ENCODE assay signal across 15 cellular contexts in the genomic region with DNA sequence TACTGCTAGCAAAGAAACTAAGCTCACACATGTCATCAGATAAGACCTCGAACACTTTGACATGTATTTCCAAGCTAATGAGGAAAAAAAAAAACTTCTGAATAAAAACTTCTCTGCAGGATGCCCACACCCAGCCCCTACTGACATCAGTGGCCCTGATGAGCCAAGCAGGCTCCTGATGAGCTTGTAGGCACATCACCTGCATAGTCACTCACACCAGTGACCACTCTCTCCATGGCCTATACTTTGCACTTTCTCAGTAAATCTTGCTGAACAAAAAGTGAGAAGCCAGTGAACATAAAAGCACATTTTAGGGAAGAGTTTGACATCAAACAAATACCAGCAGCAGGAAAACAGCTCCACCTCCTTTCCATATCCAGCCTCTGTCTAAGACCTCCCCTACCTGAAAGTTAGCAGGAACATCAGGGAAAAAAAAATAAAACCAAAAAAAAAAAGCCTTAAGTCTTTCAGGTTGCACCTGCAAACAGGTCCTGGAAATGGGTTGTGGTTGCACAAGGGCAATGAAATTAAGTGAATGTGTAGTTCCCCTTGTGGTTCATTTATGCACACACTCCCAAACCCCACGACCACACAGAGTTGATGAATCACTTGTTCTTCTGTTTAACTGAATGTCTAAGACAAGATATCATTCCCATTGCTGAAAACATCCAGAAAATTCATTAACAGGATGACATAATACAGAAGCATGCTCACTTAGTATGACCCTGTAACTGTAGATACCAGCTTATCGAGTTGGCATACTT.
A peak's percentile ranks its signal among the peaks of the same experiment; 100 is the strongest.
DNase-seq lines count a peak whose midpoint lies in the region; ATAC-seq and TF ChIP-seq lines count a peak whose summit lies in the region.
"Had no signal": no experiment of that assay in that cellular context is flagged by ENCODE, and none has a peak within 500 bp of the region (broad histone marks: within the 10 kb centered on the region; RNA-seq: fewer than 3 reads in every experiment).

No MANE protein-coding gene starts in this region.

- peaks cover 5% of the 10 kb centered on the region for H3K27me3 Mint-ChIP-seq in activated CD8-positive, alpha-beta T cell treated with anti-CD3 and anti-CD28 coated beads for 36 hours
- H3K27me3 Mint-ChIP-seq in activated T-cell treated with anti-CD3 and anti-CD28 coated beads, Interleukin-2, amount 50 U/mL, for 24 hours = peaks cover 5% of the 10 kb centered on the region

- peaks cover 5% of the 10 kb centered on the region for H3K4me1 Mint-ChIP-seq in activated CD8-positive, alpha-beta T cell treated with anti-CD3 and anti-CD28 coated beads for 36 hours (ENCODE audit: low read depth)
- no peaks in the 10 kb centered on the region for H3K4me1 Mint-ChIP-seq in activated T-cell treated with anti-CD3 and anti-CD28 coated beads, Interleukin-2, amount 50 U/mL, for 24 hours (ENCODE audit: low read depth)
- H3K4me1 Mint-ChIP-seq: natural killer cell had no signal

- intact Hi-C loops in activated CD8-positive, alpha-beta T cell treated with anti-CD3 and anti-CD28 coated beads for 36 hours (cut with micrococcal nuclease) = no loop called here

- CTCF ChIA-PET in activated CD8-positive, alpha-beta T cell treated with anti-CD3 and anti-CD28 coated beads for 36 hours (lab: Charles Lee) = interaction anchor here (0.8 to 1.3 kb wide), 4 partner anchors 13 to 72 kb away, joined by 3 read pairs; no protein-coding TSS in a partner anchor

- H3K9me3 Mint-ChIP-seq in activated CD8-positive, alpha-beta T cell treated with anti-CD3 and anti-CD28 coated beads for 36 hours = no peaks in the 10 kb centered on the region
- no peaks in the 10 kb centered on the region for H3K9me3 Mint-ChIP-seq in activated T-cell treated with anti-CD3 and anti-CD28 coated beads, Interleukin-2, amount 50 U/mL, for 24 hours
- H3K9me3 Mint-ChIP-seq: natural killer cell had no signal

- no peaks in the 10 kb centered on the region for H3K36me3 Mint-ChIP-seq in activated CD8-positive, alpha-beta T cell treated with anti-CD3 and anti-CD28 coated beads for 36 hours (ENCODE audit: low read depth)
- H3K36me3 Mint-ChIP-seq in activated T-cell treated with anti-CD3 and anti-CD28 coated beads, Interleukin-2, amount 50 U/mL, for 24 hours (ENCODE audit: low read depth) = no peaks in the 10 kb centered on the region
- H3K36me3 Mint-ChIP-seq: natural killer cell had no signal

- H3K27ac Mint-ChIP-seq in activated CD8-positive, alpha-beta T cell treated with anti-CD3 and anti-CD28 coated beads for 36 hours = no peak overlapping the region
- no peak overlapping the region for H3K27ac Mint-ChIP-seq in activated T-cell treated with anti-CD3 and anti-CD28 coated beads, Interleukin-2, amount 50 U/mL, for 24 hours
- H3K27ac Mint-ChIP-seq: natural killer cell had no signal

- no peak overlapping the region for H3K4me3 Mint-ChIP-seq in activated CD8-positive, alpha-beta T cell treated with anti-CD3 and anti-CD28 coated beads for 36 hours
- H3K4me3 Mint-ChIP-seq in activated T-cell treated with anti-CD3 and anti-CD28 coated beads, Interleukin-2, amount 50 U/mL, for 24 hours = no peak overlapping the region
- H3K4me3 Mint-ChIP-seq: natural killer cell had no signal

- ATAC-seq in GM21381 (IDR thresholded peaks at IDR 0.05; ENCODE audit: unreplicated experiment) = peak; percentile 59
- peak; percentile 50 for ATAC-seq in HG03520 (IDR thresholded peaks at IDR 0.05; ENCODE audit: unreplicated experiment)
- ATAC-seq in activated CD8-positive, alpha-beta T cell treated with anti-CD3 and anti-CD28 coated beads for 36 hours = no peak
- ATAC-seq: natural killer cell had no signal

- 0 out of 2 replicates have a peak, but pooled peaks have one; percentile 4 for TF ChIP-seq CTCF in GM12875 (IDR thresholded peaks at IDR 0.05; ENCODE audit: borderline replicate concordance, insufficient read depth, low read depth, low read length)
- TF ChIP-seq CTCF in activated CD8-positive, alpha-beta T cell treated with anti-CD3 and anti-CD28 coated beads for 36 hours (IDR thresholded peaks at IDR 0.05) = no peak

- H3K4me3 ChIP-seq in GM12875 (ENCODE audit: low read depth, low read length) = no peak overlapping the region
- H3K4me3 ChIP-seq: colonic mucosa, upper lobe of left lung had no signal

- peak; percentile 46 for DNase-seq in activated CD8-positive, alpha-beta T cell treated with anti-CD3 and anti-CD28 coated beads for 36 hours
- no peak for DNase-seq in DMS53 treated with DMSO at 0.1 percent for 48 hours (lab: John Stamatoyannopoulos, UW; ENCODE audit: unreplicated experiment)
- no peak for DNase-seq in activated T-cell treated with anti-CD3 and anti-CD28 coated beads, Interleukin-2, amount 50 U/mL, for 24 hours
- DNase-seq in RPMI8226 = no peak
- DNase-seq in NCI-H1436 (lab: John Stamatoyannopoulos, UW) = no peak
- DNase-seq: activated naive CD4-positive, alpha-beta T cell treated with Interleukin-2 at 50 U/mL for 16 hours; C1 segment of cervical spinal cord; colonic mucosa; KG1; natural killer cell; SHP77; upper lobe of left lung had no signal

- POLR2A ChIA-PET in activated CD8-positive, alpha-beta T cell treated with anti-CD3 and anti-CD28 coated beads for 36 hours (lab: Charles Lee) = no interaction called here
